ENCODE assay signal across 18 cellular contexts in genomic region chr12:8970432-8970831, GRCh38. TPM values are rescaled to one million over a fixed set of nuclear protein-coding genes. Genes with fewer than 3 reads are reported as not detected.
DNase-seq lines count a peak whose midpoint lies in the region; ATAC-seq and TF ChIP-seq lines count a peak whose summit lies in the region.
"Had no signal": no experiment of that assay in that cellular context is flagged by ENCODE, and none has a peak within 500 bp of the region (broad histone marks: within the 10 kb centered on the region; RNA-seq: fewer than 3 reads in every experiment).

No MANE protein-coding gene starts in this region.

- intact Hi-C loops in CD4-positive, alpha-beta memory T cell (cut with micrococcal nuclease), result no loop called here
- intact Hi-C loops in naive thymus-derived CD4-positive, alpha-beta T cell (cut with micrococcal nuclease), result loop anchor here in 1 of 2 donors (1.0 kb wide), 1 partner anchor 10 kb away; no protein-coding TSS in a partner anchor

- peaks cover 20 to 25% of the 10 kb centered on the region in 2 donors for H3K36me3 Mint-ChIP-seq in CD4-positive, alpha-beta memory T cell
- H3K36me3 Mint-ChIP-seq in activated T-helper 17 cell treated with anti-CD3 and anti-CD28 coated beads, Interleukin-2, amount 50 U/mL, for 72 hours (ENCODE audit: low read depth), result no peaks in the 10 kb centered on the region
- H3K36me3 Mint-ChIP-seq in naive thymus-derived CD4-positive, alpha-beta T cell, result peaks cover 9 to 26% (median 16%) of the 10 kb centered on the region in 5 donors
- no peaks in the 10 kb centered on the region for H3K36me3 Mint-ChIP-seq in endothelial cell (ENCODE audit: low read depth, unreplicated experiment)

- H3K4me1 ChIP-seq in CD4-positive, alpha-beta memory T cell (ENCODE audit: insufficient read depth, low read length), result peaks cover 13% of the 10 kb centered on the region
- H3K4me1 ChIP-seq in naive thymus-derived CD4-positive, alpha-beta T cell (ENCODE audit: control insufficient read depth in 2 of 2, insufficient read depth in 2 of 2, low read length in 2 of 2), result no peaks in the 10 kb centered on the region

- no peak for DNase-seq in CD4-positive, alpha-beta memory T cell
- DNase-seq in DMS53 (lab: John Stamatoyannopoulos, UW) (peak; percentile 79), endothelial cell (ENCODE audit: low spot score) (no peak), foreskin melanocyte (no peak), anterior cingulate cortex (lab: John Stamatoyannopoulos, UW) (no peak)
- DNase-seq in naive thymus-derived CD4-positive, alpha-beta T cell, result no peak
- DNase-seq: CD4-positive, CD25-positive, alpha-beta regulatory T cell; GOT3; KG1; NCI-H1048; NCI-H146; NCI-H2081 treated with DMSO at 0.1 percent for 48 hours; NCI-H510A treated with DMSO at 0.1 percent for 48 hours; NCI-H82; PC-9; SJCRH30 had no signal

- CTCF ChIA-PET in CD4-positive, alpha-beta memory T cell (lab: Charles Lee; ENCODE audit: partially characterized antibody), result interaction anchor here (1.3 kb wide), 1 partner anchor 9 kb away, joined by 3 read pairs; no protein-coding TSS in a partner anchor
- CTCF ChIA-PET in naive thymus-derived CD4-positive, alpha-beta T cell (lab: Charles Lee), result interaction anchor here (0.6 kb wide), 1 partner anchor 51 kb away, joined by 5 read pairs; no protein-coding TSS in a partner anchor

- no peak overlapping the region for H3K27ac ChIP-seq in CD4-positive, alpha-beta memory T cell (ENCODE audit: low read depth, low read length)
- no peak overlapping the region for H3K27ac ChIP-seq in naive thymus-derived CD4-positive, alpha-beta T cell (ENCODE audit: low read depth, low read length)
- H3K27ac ChIP-seq: PC-9, SJCRH30 had no signal

- TF ChIP-seq CTCF in endothelial cell (IDR thresholded peaks at IDR 0.05; ENCODE audit: unreplicated experiment), result no peak

- ATAC-seq in activated T-helper 17 cell treated with anti-CD3 and anti-CD28 coated beads, Interleukin-2, amount 50 U/mL, for 72 hours (replicated peaks), result no peak
- ATAC-seq in naive thymus-derived CD4-positive, alpha-beta T cell, result no peak

- peak overlapping the region in 5 of 7 donors; percentile 8 to 70 (median 50) for H3K27ac Mint-ChIP-seq in CD4-positive, alpha-beta memory T cell
- peak overlapping the region; percentile 37 for H3K27ac Mint-ChIP-seq in activated T-helper 17 cell treated with anti-CD3 and anti-CD28 coated beads, Interleukin-2, amount 50 U/mL, for 72 hours
- peak overlapping the region in 8 of 9 donors; percentile 5 to 80 (median 64) for H3K27ac Mint-ChIP-seq in naive thymus-derived CD4-positive, alpha-beta T cell
- no peak overlapping the region for H3K27ac Mint-ChIP-seq in endothelial cell (ENCODE audit: unreplicated experiment)
- H3K27ac Mint-ChIP-seq: B cell had no signal

- H3K4me3 Mint-ChIP-seq in CD4-positive, alpha-beta memory T cell, result peak overlapping the region in 1 of 8 donors; percentile 47
- H3K4me3 Mint-ChIP-seq in activated T-helper 17 cell treated with anti-CD3 and anti-CD28 coated beads, Interleukin-2, amount 50 U/mL, for 72 hours, result no peak overlapping the region
- H3K4me3 Mint-ChIP-seq in naive thymus-derived CD4-positive, alpha-beta T cell, result peak overlapping the region in 2 of 10 donors; percentile 3 to 13
- no peak overlapping the region for H3K4me3 Mint-ChIP-seq in endothelial cell (ENCODE audit: unreplicated experiment)
- H3K4me3 Mint-ChIP-seq: B cell; CD4-positive, CD25-positive, alpha-beta regulatory T cell had no signal

- POLR2A ChIA-PET in CD4-positive, alpha-beta memory T cell (lab: Charles Lee; ENCODE audit: partially characterized antibody), result interaction anchor here (1.0 to 2.5 kb wide), 4 partner anchors 10 to 21 kb away, joined by 3 to 9 read pairs (median 4); partner anchors contain the start of gene M6PR
- POLR2A ChIA-PET in naive thymus-derived CD4-positive, alpha-beta T cell (lab: Charles Lee), result interaction anchor here (0.5 to 1.0 kb wide), 2 partner anchors 22 to 56 kb away, joined by 3 read pairs; no protein-coding TSS in a partner anchor

- no peaks in the 10 kb centered on the region for H3K27me3 Mint-ChIP-seq in CD4-positive, alpha-beta memory T cell
- H3K27me3 Mint-ChIP-seq in activated T-helper 17 cell treated with anti-CD3 and anti-CD28 coated beads, Interleukin-2, amount 50 U/mL, for 72 hours, result no peaks in the 10 kb centered on the region
- no peaks in the 10 kb centered on the region for H3K27me3 Mint-ChIP-seq in naive thymus-derived CD4-positive, alpha-beta T cell
- no peaks in the 10 kb centered on the region for H3K27me3 Mint-ChIP-seq in endothelial cell (ENCODE audit: unreplicated experiment)
- H3K27me3 Mint-ChIP-seq: B cell had no signal

- no peak overlapping the region for H3K4me3 ChIP-seq in CD4-positive, alpha-beta memory T cell (ENCODE audit: low read length in 2 of 2)
- H3K4me3 ChIP-seq in naive thymus-derived CD4-positive, alpha-beta T cell (ENCODE audit: low read length), result no peak overlapping the region
- H3K4me3 ChIP-seq: PC-9, SJCRH30 had no signal

- peaks cover 5 to 12% of the 10 kb centered on the region in 2 donors for H3K9me3 ChIP-seq in CD4-positive, alpha-beta memory T cell (ENCODE audit: control insufficient read depth in 1 of 2, low read length in 2 of 2)
- H3K9me3 ChIP-seq in naive thymus-derived CD4-positive, alpha-beta T cell (ENCODE audit: control insufficient read depth in 2 of 3, low read length in 3 of 3), result peaks cover 0 to 10% (median 8%) of the 10 kb centered on the region in 3 experiments

- no peaks in the 10 kb centered on the region for H3K27me3 ChIP-seq in CD4-positive, alpha-beta memory T cell (ENCODE audit: insufficient read depth, low read length)
- H3K27me3 ChIP-seq in naive thymus-derived CD4-positive, alpha-beta T cell (ENCODE audit: control insufficient read depth in 2 of 2, insufficient read depth in 2 of 2, low read length in 2 of 2), result no peaks in the 10 kb centered on the region
- H3K27me3 ChIP-seq: SJCRH30 had no signal

- peaks cover 0 to 51% (median 31%) of the 10 kb centered on the region in 8 donors for H3K9me3 Mint-ChIP-seq in CD4-positive, alpha-beta memory T cell
- peaks cover 11% of the 10 kb centered on the region for H3K9me3 Mint-ChIP-seq in activated T-helper 17 cell treated with anti-CD3 and anti-CD28 coated beads, Interleukin-2, amount 50 U/mL, for 72 hours
- peaks cover 0 to 51% (median 21%) of the 10 kb centered on the region in 11 donors for H3K9me3 Mint-ChIP-seq in naive thymus-derived CD4-positive, alpha-beta T cell
- no peaks in the 10 kb centered on the region for H3K9me3 Mint-ChIP-seq in endothelial cell (ENCODE audit: unreplicated experiment)

- no peaks in the 10 kb centered on the region for H3K36me3 ChIP-seq in CD4-positive, alpha-beta memory T cell (ENCODE audit: insufficient read depth, low read length)
- H3K36me3 ChIP-seq in naive thymus-derived CD4-positive, alpha-beta T cell (ENCODE audit: control insufficient read depth in 2 of 3, insufficient read depth in 3 of 3, low read length in 3 of 3), result no peaks in the 10 kb centered on the region
- H3K36me3 ChIP-seq: SJCRH30 had no signal

- H3K4me1 Mint-ChIP-seq in CD4-positive, alpha-beta memory T cell, result peaks cover 8 to 13% (median 12%) of the 10 kb centered on the region in 4 donors
- H3K4me1 Mint-ChIP-seq in activated T-helper 17 cell treated with anti-CD3 and anti-CD28 coated beads, Interleukin-2, amount 50 U/mL, for 72 hours, result no peaks in the 10 kb centered on the region
- peaks cover 0 to 25% (median 15%) of the 10 kb centered on the region in 7 donors for H3K4me1 Mint-ChIP-seq in naive thymus-derived CD4-positive, alpha-beta T cell
- H3K4me1 Mint-ChIP-seq in endothelial cell (ENCODE audit: unreplicated experiment), result no peaks in the 10 kb centered on the region
- H3K4me1 Mint-ChIP-seq: B cell had no signal

RNA-seq across cellular contexts. Expression of gene KLRG1, which starts 18.9 kb away (rescaled TPM):
- total RNA-seq in CD4-positive, alpha-beta memory T cell, result 10 to 100 TPM; 51.2 to 55.8 TPM
- 100 to 1,000 TPM in 1 of 2 donors, 10 to 100 TPM in 1; 98.9 to 161 TPM for polyA plus RNA-seq in CD4-positive, alpha-beta memory T cell
- total RNA-seq in activated T-helper 17 cell treated with anti-CD3 and anti-CD28 coated beads, Interleukin-2, amount 50 U/mL, for 72 hours, result 1 to 10 TPM; 3.0 to 4.8 TPM
- total RNA-seq in naive thymus-derived CD4-positive, alpha-beta T cell, result 10 to 100 TPM in 3 of 5 experiments, 1 to 10 TPM in 2; 2.8 to 43.8 (median 26.9) TPM
- polyA plus RNA-seq in naive thymus-derived CD4-positive, alpha-beta T cell, result 10 to 100 TPM; 11.7 to 18.0 TPM
- total RNA-seq in endothelial cell (ENCODE audit: unreplicated experiment), result 2.1 TPM

RNA-seq across cellular contexts. Expression of gene M6PR, which starts 21.0 kb away (rescaled TPM):
- total RNA-seq in CD4-positive, alpha-beta memory T cell, result 100 to 1,000 TPM; 226 to 247 TPM
- 100 to 1,000 TPM; 363 to 502 TPM for polyA plus RNA-seq in CD4-positive, alpha-beta memory T cell
- total RNA-seq in activated T-helper 17 cell treated with anti-CD3 and anti-CD28 coated beads, Interleukin-2, amount 50 U/mL, for 72 hours, result 100 to 1,000 TPM; 144 to 199 TPM
- 100 to 1,000 TPM; 123 to 195 (median 176) TPM for total RNA-seq in naive thymus-derived CD4-positive, alpha-beta T cell
- 100 to 1,000 TPM; 239 to 248 TPM for polyA plus RNA-seq in naive thymus-derived CD4-positive, alpha-beta T cell
- 186 TPM for total RNA-seq in endothelial cell (ENCODE audit: unreplicated experiment)

RNA-seq across cellular contexts. Expression of gene PHC1, which starts 56.1 kb away (rescaled TPM):
- total RNA-seq in CD4-positive, alpha-beta memory T cell, result 10 to 100 TPM; 52.4 to 52.8 TPM
- 10 to 100 TPM; 22.3 to 28.1 TPM for polyA plus RNA-seq in CD4-positive, alpha-beta memory T cell
- 10 to 100 TPM; 13.0 to 17.0 TPM for total RNA-seq in activated T-helper 17 cell treated with anti-CD3 and anti-CD28 coated beads, Interleukin-2, amount 50 U/mL, for 72 hours
- total RNA-seq in naive thymus-derived CD4-positive, alpha-beta T cell, result 10 to 100 TPM; 15.4 to 55.0 (median 45.6) TPM
- 10 to 100 TPM; 19.5 to 23.6 TPM for polyA plus RNA-seq in naive thymus-derived CD4-positive, alpha-beta T cell
- total RNA-seq in endothelial cell (ENCODE audit: unreplicated experiment), result 55.3 TPM
